8 cellular contexts compared by ENCODE assay signal in genomic region chr18:6413554-6414117, GRCh38. TPM values are rescaled to one million over a fixed set of nuclear protein-coding genes. Genes with fewer than 3 reads are reported as not detected.
DNase-seq lines count a peak whose midpoint lies in the region; ATAC-seq and TF ChIP-seq lines count a peak whose summit lies in the region.

No MANE protein-coding gene starts in this region.

- H3K4me3 ChIP-seq in endodermal cell (ENCODE audit: low read length) = peak overlapping the region; percentile 74
- H3K4me3 ChIP-seq in naive thymus-derived CD4-positive, alpha-beta T cell (ENCODE audit: low read length) = no peak overlapping the region
- peak overlapping the region; percentile 77 to 83 for H3K4me3 ChIP-seq in vagina

- no peak overlapping the region for H3K9ac ChIP-seq in endodermal cell (ENCODE audit: extremely low read depth, low read length, poor library complexity, severe bottlenecking)

- H3K27me3 Mint-ChIP-seq in activated naive CD4-positive, alpha-beta T cell treated with anti-CD3 and anti-CD28 coated beads, Interleukin-2, amount 50 U/mL, for 24 hours = peaks cover 18% of the 10 kb centered on the region
- peaks cover 33% of the 10 kb centered on the region for H3K27me3 Mint-ChIP-seq in endodermal cell (ENCODE audit: insufficient read depth)
- peaks cover 22 to 55% (median 40%) of the 10 kb centered on the region in 5 donors for H3K27me3 Mint-ChIP-seq in naive thymus-derived CD4-positive, alpha-beta T cell

- no peaks in the 10 kb centered on the region for H3K4me1 ChIP-seq in endodermal cell (ENCODE audit: control insufficient read depth, insufficient read depth, low read length)
- no peaks in the 10 kb centered on the region for H3K4me1 ChIP-seq in naive thymus-derived CD4-positive, alpha-beta T cell (ENCODE audit: control insufficient read depth in 2 of 2, insufficient read depth in 2 of 2, low read length in 2 of 2)
- H3K4me1 ChIP-seq in vagina = peaks cover 11% of the 10 kb centered on the region

- H3K27ac Mint-ChIP-seq in activated naive CD4-positive, alpha-beta T cell treated with anti-CD3 and anti-CD28 coated beads, Interleukin-2, amount 50 U/mL, for 24 hours = no peak overlapping the region
- no peak overlapping the region for H3K27ac Mint-ChIP-seq in endodermal cell
- no peak overlapping the region for H3K27ac Mint-ChIP-seq in naive thymus-derived CD4-positive, alpha-beta T cell

- no peak for ATAC-seq in naive thymus-derived CD4-positive, alpha-beta T cell

- WGBS in endodermal cell (ENCODE audit: insufficient coverage in 1 of 2, insufficient read length in 1 of 2), 2 experiments = 30 to 42% methylated on average over 11 to 25 of the region's 25 CpGs

- peaks cover 12% of the 10 kb centered on the region for H3K4me1 Mint-ChIP-seq in activated naive CD4-positive, alpha-beta T cell treated with anti-CD3 and anti-CD28 coated beads, Interleukin-2, amount 50 U/mL, for 24 hours
- H3K4me1 Mint-ChIP-seq in endodermal cell = peaks cover 3% of the 10 kb centered on the region
- H3K4me1 Mint-ChIP-seq in naive thymus-derived CD4-positive, alpha-beta T cell = peaks cover 4 to 17% (median 12%) of the 10 kb centered on the region in 7 donors

- H3K9me3 ChIP-seq in endodermal cell (ENCODE audit: control insufficient read depth, low read length) (no peaks in the 10 kb centered on the region), vagina (no peaks in the 10 kb centered on the region)
- no peaks in the 10 kb centered on the region for H3K9me3 ChIP-seq in naive thymus-derived CD4-positive, alpha-beta T cell (ENCODE audit: control insufficient read depth in 2 of 3, low read length in 3 of 3)

- no peak for DNase-seq in activated naive CD4-positive, alpha-beta T cell treated with anti-CD3 and anti-CD28 coated beads, Interleukin-2, amount 50 U/mL, for 16 hours
- no peak for DNase-seq in endodermal cell
- DNase-seq in naive thymus-derived CD4-positive, alpha-beta T cell = no peak
- no peak for DNase-seq in vagina (ENCODE audit: extremely low spot score in 2 of 2)
- DNase-seq in HuH-7.5 (ENCODE audit: low spot score) = no peak
- no peak for DNase-seq in SK-N-DZ (ENCODE audit: low spot score)
- DNase-seq in SW480 (ENCODE audit: low spot score) = no peak

- H3K27ac ChIP-seq in endodermal cell (ENCODE audit: low read depth, low read length) (no peak overlapping the region), vagina (peak overlapping the region; percentile 89)
- H3K27ac ChIP-seq in naive thymus-derived CD4-positive, alpha-beta T cell (ENCODE audit: low read depth, low read length) = no peak overlapping the region

- peak overlapping the region; percentile 80 for H3K4me3 Mint-ChIP-seq in activated naive CD4-positive, alpha-beta T cell treated with anti-CD3 and anti-CD28 coated beads, Interleukin-2, amount 50 U/mL, for 24 hours
- H3K4me3 Mint-ChIP-seq in endodermal cell = peak overlapping the region; percentile 75
- peak overlapping the region in 9 of 10 donors; percentile 4 to 84 (median 57) for H3K4me3 Mint-ChIP-seq in naive thymus-derived CD4-positive, alpha-beta T cell

- TF ChIP-seq POLR2A in vagina (IDR thresholded peaks at IDR 0.05) = no peak

- intact Hi-C loops in naive thymus-derived CD4-positive, alpha-beta T cell (cut with micrococcal nuclease) = no loop called here
- intact Hi-C loops in vagina (cut with DNase I) = no loop called here

- CTCF ChIA-PET in naive thymus-derived CD4-positive, alpha-beta T cell (lab: Charles Lee) = no interaction called here

- no peaks in the 10 kb centered on the region for H3K36me3 ChIP-seq in endodermal cell (ENCODE audit: control insufficient read depth, insufficient read depth, low read length)
- H3K36me3 ChIP-seq in naive thymus-derived CD4-positive, alpha-beta T cell (ENCODE audit: control insufficient read depth in 2 of 3, insufficient read depth in 3 of 3, low read length in 3 of 3) = no peaks in the 10 kb centered on the region
- H3K36me3 ChIP-seq in vagina = no peaks in the 10 kb centered on the region

- TF ChIP-seq CTCF in endodermal cell (conservative IDR thresholded peaks at IDR 0.05) (no peak), vagina (IDR thresholded peaks at IDR 0.05) (no peak)

- H3K9me3 Mint-ChIP-seq in activated naive CD4-positive, alpha-beta T cell treated with anti-CD3 and anti-CD28 coated beads, Interleukin-2, amount 50 U/mL, for 24 hours = peaks cover under 1% of the 10 kb centered on the region
- no peaks in the 10 kb centered on the region for H3K9me3 Mint-ChIP-seq in endodermal cell
- peaks cover 0 to 8% (median under 1%) of the 10 kb centered on the region in 11 donors for H3K9me3 Mint-ChIP-seq in naive thymus-derived CD4-positive, alpha-beta T cell

- no peaks in the 10 kb centered on the region for H3K36me3 Mint-ChIP-seq in activated naive CD4-positive, alpha-beta T cell treated with anti-CD3 and anti-CD28 coated beads, Interleukin-2, amount 50 U/mL, for 24 hours
- no peaks in the 10 kb centered on the region for H3K36me3 Mint-ChIP-seq in endodermal cell (ENCODE audit: low read depth)
- peaks cover 0 to 5% (median 0%) of the 10 kb centered on the region in 5 donors for H3K36me3 Mint-ChIP-seq in naive thymus-derived CD4-positive, alpha-beta T cell

- POLR2A ChIA-PET in naive thymus-derived CD4-positive, alpha-beta T cell (lab: Charles Lee) = no interaction called here

- peaks cover 33% of the 10 kb centered on the region for H3K27me3 ChIP-seq in endodermal cell (ENCODE audit: control insufficient read depth, insufficient read depth, low read length, poor library complexity, severe bottlenecking)
- H3K27me3 ChIP-seq in naive thymus-derived CD4-positive, alpha-beta T cell (ENCODE audit: control insufficient read depth in 2 of 2, insufficient read depth in 2 of 2, low read length in 2 of 2) = no peaks in the 10 kb centered on the region
- H3K27me3 ChIP-seq in vagina = no peaks in the 10 kb centered on the region

RNA-seq across cellular contexts. Expression of gene L3MBTL4, which starts 1.1 kb away (rescaled TPM):
- total RNA-seq in endodermal cell = 1 to 10 TPM; 4.6 to 7.2 TPM
- polyA plus RNA-seq in endodermal cell (2013, experiment 1 of 2) = 0.61 TPM
- 0.79 TPM for polyA plus RNA-seq in endodermal cell (2013, experiment 2 of 2)
- total RNA-seq in naive thymus-derived CD4-positive, alpha-beta T cell = 1 to 10 TPM in 1 of 5 experiments, under 1 TPM in 4; 0.24 to 7.6 (median 0.51) TPM
- polyA plus RNA-seq in naive thymus-derived CD4-positive, alpha-beta T cell = under 1 TPM; 0.05 to 0.49 TPM
- 9.6 TPM for total RNA-seq in vagina
- polyA plus RNA-seq in SK-N-DZ (2014; cell fraction: cytosol; rRNA removed) = not detected in 2 replicates
- polyA plus RNA-seq in SK-N-DZ (2014; cell fraction: nucleus; rRNA removed) = not detected in 2 replicates
